In genomic region chr2:60998628-60999545, GRCh38 we compare ENCODE assay signal across 8 cellular contexts. TPM values are rescaled to one million over a fixed set of nuclear protein-coding genes. Genes with fewer than 3 reads are reported as not detected.
DNase-seq lines count a peak whose midpoint lies in the region; ATAC-seq and TF ChIP-seq lines count a peak whose summit lies in the region.

No MANE protein-coding gene starts in this region.

- ATAC-seq in HG02884 (IDR thresholded peaks at IDR 0.05; ENCODE audit: unreplicated experiment) (peak; percentile 50), GM21360 (IDR thresholded peaks at IDR 0.05; ENCODE audit: unreplicated experiment) (no peak), GM21576 (IDR thresholded peaks at IDR 0.05; ENCODE audit: unreplicated experiment) (no peak)

- H3K27ac ChIP-seq in ascending aorta = no peak overlapping the region
- H3K27ac ChIP-seq in transverse colon = no peak overlapping the region

- in situ Hi-C loops in transverse colon (cut with MboI; ENCODE audit: low pct_ligation_motif_present in 1 of 4, low pct_unique_long_range_greater_than_20kb in 1 of 4, low sequenced_read_pairs in 3 of 4) = loop anchor here (5.0 to 10.0 kb wide), 4 partner anchors 194 to 294 kb away; no protein-coding TSS in a partner anchor

- TF ChIP-seq CTCF in ascending aorta (IDR thresholded peaks at IDR 0.05) = peak; percentile 48 to 59 (median 51)
- TF ChIP-seq CTCF in kidney epithelial cell (IDR thresholded peaks at IDR 0.05; ENCODE audit: insufficient read depth, low read length, poor library complexity, severe bottlenecking) = peak; percentile 39
- TF ChIP-seq CTCF in transverse colon (IDR thresholded peaks at IDR 0.05) = peak; percentile 56 to 67 (median 62)

- no peaks in the 10 kb centered on the region for H3K4me1 ChIP-seq in ascending aorta
- H3K4me1 ChIP-seq in transverse colon = no peaks in the 10 kb centered on the region

- no peak overlapping the region for H3K4me3 ChIP-seq in ascending aorta
- no peak overlapping the region for H3K4me3 ChIP-seq in kidney epithelial cell (ENCODE audit: low read depth, low read length)
- no peak overlapping the region for H3K4me3 ChIP-seq in transverse colon

- H3K9me3 ChIP-seq in ascending aorta (no peaks in the 10 kb centered on the region), transverse colon (no peaks in the 10 kb centered on the region)

- 76 to 80% methylated on average over 4 of the region's 4 CpGs for WGBS in transverse colon (ENCODE audit: low coverage in 1 of 2), 2 donors

- TF ChIP-seq EP300 in transverse colon (IDR thresholded peaks at IDR 0.05; ENCODE audit: low read depth) = no peak

- intact Hi-C loops in ascending aorta (cut with DNase I) (loop anchor here (2.0 kb wide), 1 partner anchor 292 kb away; no protein-coding TSS in a partner anchor), transverse colon (cut with DNase I; ENCODE audit: low total_unique reads) (no loop called here)

- DNase-seq in DMS53 (lab: John Stamatoyannopoulos, UW) = peak; percentile 79
- peak; percentile 40 for DNase-seq in NCI-H345 (lab: John Stamatoyannopoulos, UW)
- no peak for DNase-seq in ascending aorta (ENCODE audit: low spot score in 2 of 2)
- no peak for DNase-seq in kidney epithelial cell (ENCODE audit: low read depth)
- DNase-seq in transverse colon = no peak

- no peak for TF ChIP-seq POLR2A in transverse colon (IDR thresholded peaks at IDR 0.05)

- H3K27me3 ChIP-seq in ascending aorta (no peaks in the 10 kb centered on the region), kidney epithelial cell (ENCODE audit: control insufficient read depth, insufficient read depth, low read length) (no peaks in the 10 kb centered on the region), transverse colon (no peaks in the 10 kb centered on the region)

- H3K36me3 ChIP-seq in ascending aorta = no peaks in the 10 kb centered on the region
- no peaks in the 10 kb centered on the region for H3K36me3 ChIP-seq in kidney epithelial cell (ENCODE audit: control insufficient read depth, insufficient read depth, low read length)
- H3K36me3 ChIP-seq in transverse colon = no peaks in the 10 kb centered on the region

RNA-seq across cellular contexts. Expression of gene PEX13, which starts 18.6 kb away (rescaled TPM):
- total RNA-seq in ascending aorta (12.8 TPM), kidney epithelial cell (31.7 and 33.0 TPM in 2 replicates), transverse colon (10 to 100 TPM; 20.2 to 44.1 (median 34.6) TPM)

RNA-seq across cellular contexts. Expression of gene PUS10, which starts 19.2 kb away (rescaled TPM):
- 1.4 TPM for total RNA-seq in ascending aorta
- total RNA-seq in kidney epithelial cell = 4.4 and 8.9 TPM in 2 replicates
- total RNA-seq in transverse colon = 10 to 100 TPM in 3 of 4 donors, 1 to 10 TPM in 1; 3.8 to 26.4 (median 12.1) TPM

Comparison
In these comparisons a context has a peak if more than half of its experiments do, and no peak if none do; other contexts are left out.
1. DNase-seq: peak in DMS53 (single experiment) and NCI-H345 (single experiment); none in ascending aorta (0 of 2), kidney epithelial cell (single experiment) and transverse colon (single experiment).
2. Peak in every context shown above with its lines, with median percentiles within 50 percentile points of each other: CTCF ChIP-seq.